ENCODE assay signal across 22 cellular contexts in the genomic region with DNA sequence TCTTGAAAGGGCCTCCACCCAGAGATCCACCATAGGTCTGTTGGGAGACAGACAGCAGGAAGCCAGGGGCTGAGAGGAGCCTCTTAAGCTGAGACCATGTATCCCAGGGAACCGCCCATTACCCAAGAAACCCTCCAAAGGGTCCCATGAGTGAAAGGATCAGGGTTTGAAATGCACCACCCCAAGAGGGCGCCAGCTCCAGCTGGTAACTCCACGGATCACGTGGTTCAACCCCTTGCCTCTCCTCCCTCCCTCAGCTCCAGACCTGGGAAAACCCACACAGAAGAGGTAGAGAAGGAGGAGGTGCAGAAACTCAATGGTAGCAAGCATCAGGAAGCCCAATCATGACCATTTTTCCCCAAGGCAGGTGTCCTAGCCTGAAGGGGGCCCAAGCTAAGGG.
DNase-seq lines count a peak whose midpoint lies in the region; ATAC-seq, FAIRE-seq and TF ChIP-seq lines count a peak whose summit lies in the region.
"Had no signal": no experiment of that assay in that cellular context is flagged by ENCODE, and none has a peak within 500 bp of the region (broad histone marks: within the 10 kb centered on the region; RNA-seq: fewer than 3 reads in every experiment).

No MANE protein-coding gene starts in this region.

- no peak for TF ChIP-seq POLR2A in A549 (IDR thresholded peaks at IDR 0.05; ENCODE audit: low read length)

- TF ChIP-seq RAD21 in A549 (conservative IDR thresholded peaks at IDR 0.05 in 1 of 2, IDR thresholded peaks at IDR 0.05 in 1 of 2): 0 out of 5 replicates have a peak, but pooled peaks of 1 of the 2 experiments have one; percentile 11

- DNase-seq in A549 (ENCODE audit: low read depth in 1 of 2, low spot score in 1 of 2) (peak in 1 of 2 experiments; percentile 17), DND-41 (no peak), Karpas-422 (peak; percentile 43), mammary epithelial cell (peak; percentile 16), AG08395 (ENCODE audit: low spot score) (no peak)
- DNase-seq: activated CD8-positive, alpha-beta memory T cell treated with anti-CD3 and anti-CD28 coated beads, Interleukin-2, amount 50 U/mL, for 48 hours; activated effector memory CD4-positive, alpha-beta T cell treated with anti-CD3 and anti-CD28 coated beads, Interleukin-2, amount 50 U/mL, for 16 hours; COR-L47; foreskin fibroblast; NCI-H1105 treated with DMSO at 0.1 percent for 48 hours; NCI-H2171; posterior cingulate gyrus; SK-N-SH; stimulated activated CD4-positive, alpha-beta T cell treated with anti-CD3 and anti-CD28 coated beads, Interleukin-2, amount 100 ng/mL, for 48 hours; upper lobe of left lung had no signal

- intact Hi-C loops in mammary epithelial cell (cut with micrococcal nuclease): loop anchor here (10.0 kb wide), 1 partner anchor 379 kb away; no protein-coding TSS in a partner anchor

- POLR2A ChIA-PET in A549 (lab: Yijun Ruan, JAX): no interaction called here

- H3K9me2 ChIP-seq in Karpas-422 (replicated peaks; ENCODE audit: insufficient read depth, low read length): no peaks in the 10 kb centered on the region
- H3K9me2 ChIP-seq: SK-N-SH had no signal

- CTCF ChIA-PET in A549 (lab: Yijun Ruan, JAX): interaction anchor here (0.6 to 1.8 kb wide), 6 partner anchors 11 to 691 kb away, joined by 3 to 5 read pairs (median 3); no protein-coding TSS in a partner anchor
- CTCF ChIA-PET in mammary epithelial cell (lab: Charles Lee; ENCODE audit: low non-redundant PET): no interaction called here

- no peaks in the 10 kb centered on the region for H3K27me3 ChIP-seq in DND-41 (ENCODE audit: insufficient read depth, low read length, poor library complexity)
- H3K27me3 ChIP-seq in Karpas-422 (ENCODE audit: low read length): no peaks in the 10 kb centered on the region
- peaks cover 2% of the 10 kb centered on the region for H3K27me3 ChIP-seq in mammary epithelial cell (ENCODE audit: insufficient read depth, low read length)
- H3K27me3 ChIP-seq: hepatocyte, upper lobe of left lung had no signal

- no peak for FAIRE-seq in A549 (lab: Jason Lieb, UNC)
- FAIRE-seq: G401.6, GM12878 had no signal

- dilution Hi-C loops in mammary epithelial cell (cut with HindIII; ENCODE audit: low sequenced_read_pairs): no loop called here

- H3K4me1 ChIP-seq in A549 (no peaks in the 10 kb centered on the region), DND-41 (ENCODE audit: insufficient read depth, low read length) (no peaks in the 10 kb centered on the region), Karpas-422 (ENCODE audit: low read length) (no peaks in the 10 kb centered on the region), mammary epithelial cell (ENCODE audit: insufficient read depth, low read length) (no peaks in the 10 kb centered on the region)
- H3K4me1 ChIP-seq: upper lobe of left lung had no signal

- H2AFZ ChIP-seq in DND-41 (ENCODE audit: low read depth, low read length): no peak overlapping the region
- no peak overlapping the region for H2AFZ ChIP-seq in Karpas-422 (ENCODE audit: low read length)
- no peak overlapping the region for H2AFZ ChIP-seq in mammary epithelial cell (ENCODE audit: low read depth, low read length)
- H2AFZ ChIP-seq: hepatocyte had no signal

- no peaks in the 10 kb centered on the region for H3K36me3 ChIP-seq in DND-41 (ENCODE audit: insufficient read depth, low read length)
- no peaks in the 10 kb centered on the region for H3K36me3 ChIP-seq in Karpas-422 (ENCODE audit: insufficient read depth, low read length)
- no peaks in the 10 kb centered on the region for H3K36me3 ChIP-seq in mammary epithelial cell (ENCODE audit: insufficient read depth, low read length)
- H3K36me3 ChIP-seq: upper lobe of left lung had no signal

- no peak overlapping the region for H3K27ac ChIP-seq in A549
- no peak overlapping the region for H3K27ac ChIP-seq in DND-41 (ENCODE audit: low read length)
- H3K27ac ChIP-seq in Karpas-422 (ENCODE audit: low read length): no peak overlapping the region
- no peak overlapping the region for H3K27ac ChIP-seq in mammary epithelial cell (ENCODE audit: insufficient read depth, low read depth, low read length)
- H3K27ac ChIP-seq: hepatocyte, upper lobe of left lung had no signal

- H4K20me1 ChIP-seq in DND-41 (ENCODE audit: insufficient read depth, low read length): peaks cover 4% of the 10 kb centered on the region; the same call in 1 of the 2 replicates
- H4K20me1 ChIP-seq in Karpas-422 (ENCODE audit: insufficient read depth, low read depth, low read length): peaks cover 3% of the 10 kb centered on the region; the same call in 1 of the 2 replicates
- no peaks in the 10 kb centered on the region for H4K20me1 ChIP-seq in mammary epithelial cell (ENCODE audit: insufficient read depth, low read length)

- no peak overlapping the region for H3K9ac ChIP-seq in DND-41 (ENCODE audit: low read depth, low read length)
- H3K9ac ChIP-seq in Karpas-422 (ENCODE audit: low read length): no peak overlapping the region
- H3K9ac ChIP-seq in mammary epithelial cell (ENCODE audit: insufficient read depth, low read length): no peak overlapping the region
- H3K9ac ChIP-seq: SK-N-SH had no signal

- H3K4me3 ChIP-seq in A549: no peak overlapping the region
- no peak overlapping the region for H3K4me3 ChIP-seq in DND-41 (ENCODE audit: low read depth in 1 of 2, low read length in 2 of 2)
- H3K4me3 ChIP-seq in Karpas-422 (ENCODE audit: low read length): no peak overlapping the region
- no peak overlapping the region for H3K4me3 ChIP-seq in mammary epithelial cell (replicated peaks in 1 of 3; ENCODE audit: insufficient read depth in 1 of 3, low read depth in 2 of 3, low read length in 3 of 3)
- H3K4me3 ChIP-seq: GM12878, hepatocyte, upper lobe of left lung had no signal

- in situ Hi-C loops in mammary epithelial cell (cut with MboI; ENCODE audit: low sequenced_read_pairs in 2 of 2): loop anchor here in 1 of 2 donors (10.0 kb wide), 1 partner anchor 119 kb away; no protein-coding TSS in a partner anchor

- no TSS peak for BruUV-seq in mammary epithelial cell (replicated peaks; lab: Mats Ljungman, UMichigan)

- no peak for TF ChIP-seq CTCF in A549 (IDR thresholded peaks at IDR 0.05)
- peak; percentile 13 for TF ChIP-seq CTCF in DND-41 (IDR thresholded peaks at IDR 0.05; ENCODE audit: borderline replicate concordance, extremely low read depth, low read length, poor library complexity, severe bottlenecking)
- peak; percentile 15 to 34 for TF ChIP-seq CTCF in mammary epithelial cell (conservative IDR thresholded peaks at IDR 0.05 in 1 of 2, IDR thresholded peaks at IDR 0.05 in 1 of 2; ENCODE audit: extremely low read depth in 1 of 2, insufficient read depth in 1 of 2, low read depth in 1 of 2, low read length in 2 of 2)

- H3K79me2 ChIP-seq in DND-41 (ENCODE audit: insufficient read depth, low read length) (no peaks in the 10 kb centered on the region), Karpas-422 (ENCODE audit: low read length) (no peaks in the 10 kb centered on the region), mammary epithelial cell (ENCODE audit: insufficient read depth, low read length) (no peaks in the 10 kb centered on the region)
- H3K79me2 ChIP-seq: hepatocyte had no signal

- no peak for TF ChIP-seq EP300 in A549 (IDR thresholded peaks at IDR 0.05)

- H3K4me2 ChIP-seq in A549 (no peak overlapping the region), DND-41 (ENCODE audit: insufficient read depth, low read length) (no peak overlapping the region), Karpas-422 (ENCODE audit: low read depth, low read length, poor library complexity, severe bottlenecking) (no peak overlapping the region), mammary epithelial cell (ENCODE audit: insufficient read depth, low read depth, low read length) (no peak overlapping the region)
- H3K4me2 ChIP-seq: hepatocyte, SK-N-SH had no signal

- ATAC-seq in A549: peak in 1 of 2 experiments; percentile 55; a peak in 2 of 6 replicates
- no peak for ATAC-seq in DND-41 (ENCODE audit: insufficient read depth, low read depth)
- no peak for ATAC-seq in esophagus mucosa
- no peak for ATAC-seq in GM19455 (IDR thresholded peaks at IDR 0.05; ENCODE audit: unreplicated experiment)
- no peak for ATAC-seq in HG02973 (IDR thresholded peaks at IDR 0.05; ENCODE audit: unreplicated experiment)
- ATAC-seq: GM12878; natural killer cell treated with Interleukin-12 subunit alpha and Interleukin-12 subunit beta and Interleukin-15 and Interleukin-18, amount 100 ng/mL, for 72 hours had no signal

- 0% methylated on average over 4 of the region's 4 CpGs for WGBS in A549 (ENCODE audit: missing lambda C conversion rate)
- WGBS in mammary epithelial cell (ENCODE audit: low coverage, missing lambda C conversion rate): 9% methylated on average over 4 of the region's 4 CpGs

- H3K9me3 ChIP-seq in A549: no peaks in the 10 kb centered on the region
- no peaks in the 10 kb centered on the region for H3K9me3 ChIP-seq in DND-41 (ENCODE audit: insufficient read depth, low read length, severe bottlenecking)
- no peaks in the 10 kb centered on the region for H3K9me3 ChIP-seq in Karpas-422 (ENCODE audit: low read length)
- H3K9me3 ChIP-seq in mammary epithelial cell (replicated peaks; ENCODE audit: insufficient read depth, low read length): no peaks in the 10 kb centered on the region
- H3K9me3 ChIP-seq: SK-N-SH, upper lobe of left lung had no signal

TF ChIP-seq in A549, 52 proteins besides CTCF, POLR2A, EP300 and RAD21:
- TF ChIP-seq, protein P1, sequence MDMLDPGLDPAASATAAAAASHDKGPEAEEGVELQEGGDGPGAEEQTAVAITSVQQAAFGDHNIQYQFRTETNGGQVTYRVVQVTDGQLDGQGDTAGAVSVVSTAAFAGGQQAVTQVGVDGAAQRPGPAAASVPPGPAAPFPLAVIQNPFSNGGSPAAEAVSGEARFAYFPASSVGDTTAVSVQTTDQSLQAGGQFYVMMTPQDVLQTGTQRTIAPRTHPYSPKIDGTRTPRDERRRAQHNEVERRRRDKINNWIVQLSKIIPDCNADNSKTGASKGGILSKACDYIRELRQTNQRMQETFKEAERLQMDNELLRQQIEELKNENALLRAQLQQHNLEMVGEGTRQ (IDR thresholded peaks at IDR 0.05): peak; percentile 57; the same call in 1 of the 2 replicates
- no peak for TF ChIP-seq NFE2L2 (conservative IDR thresholded peaks at IDR 0.05; ENCODE audit: low read length)

Comparison
In these comparisons a context has a peak if more than half of its experiments do, and no peak if none do; other contexts are left out.
1. DNase-seq: peak in Karpas-422 (single experiment) and mammary epithelial cell (single experiment); none in DND-41 (single experiment) and AG08395 (single experiment).